ENCODE assay signal across 10 cellular contexts in genomic region chr2:28423856-28424605, GRCh38. TPM values are rescaled to one million over a fixed set of nuclear protein-coding genes. Genes with fewer than 3 reads are reported as not detected.
DNase-seq lines count a peak whose midpoint lies in the region; ATAC-seq and TF ChIP-seq lines count a peak whose summit lies in the region.
"Had no signal": no experiment of that assay in that cellular context is flagged by ENCODE, and none has a peak within 500 bp of the region (broad histone marks: within the 10 kb centered on the region; RNA-seq: fewer than 3 reads in every experiment).

No MANE protein-coding gene starts in this region.

- H3K27me3 ChIP-seq in heart left ventricle (no peaks in the 10 kb centered on the region), left ventricle myocardium inferior (ENCODE audit: low read depth) (no peaks in the 10 kb centered on the region), upper lobe of right lung (no peaks in the 10 kb centered on the region)

- TF ChIP-seq POLR2A in heart left ventricle (IDR thresholded peaks at IDR 0.05), result no peak

- 44 to 52% (median 47%) methylated on average over 7 of the region's 7 CpGs for WGBS in heart left ventricle, 4 donors

- H3K36me3 ChIP-seq in heart left ventricle (peaks cover 0 to 5% (median 0%) of the 10 kb centered on the region in 9 donors), left ventricle myocardium inferior (peaks cover 5% of the 10 kb centered on the region), upper lobe of right lung (no peaks in the 10 kb centered on the region)

- ATAC-seq in heart left ventricle (peak in 3 of 4 donors; percentile 12 to 54 (median 48)), upper lobe of right lung (peak; percentile 81), GM21526 (IDR thresholded peaks at IDR 0.05; ENCODE audit: low FRiP score, unreplicated experiment) (no peak), GM18873 (IDR thresholded peaks at IDR 0.05; ENCODE audit: low FRiP score, unreplicated experiment) (no peak)

- no peak for TF ChIP-seq CTCF in heart left ventricle (IDR thresholded peaks at IDR 0.05)
- no peak for TF ChIP-seq CTCF in left ventricle myocardium inferior (IDR thresholded peaks at IDR 0.05; ENCODE audit: borderline replicate concordance)
- no peak for TF ChIP-seq CTCF in VCaP (conservative IDR thresholded peaks at IDR 0.05)
- TF ChIP-seq CTCF in upper lobe of right lung (IDR thresholded peaks at IDR 0.05), result no peak

- H3K27ac ChIP-seq in heart left ventricle (peak overlapping the region in 3 of 12 donors; percentile 8 to 80 (median 13)), left ventricle myocardium inferior (replicated peaks) (no peak overlapping the region), VCaP (peak overlapping the region; percentile 27), upper lobe of right lung (peak overlapping the region; percentile 47)

- no peak overlapping the region for H3K4me3 ChIP-seq in heart left ventricle
- H3K4me3 ChIP-seq in left ventricle myocardium inferior, result no peak overlapping the region
- no peak overlapping the region for H3K4me3 ChIP-seq in upper lobe of right lung

- DNase-seq in heart left ventricle (no peak), left ventricle myocardium inferior (no peak), left kidney (ENCODE audit: low read depth, low spot score) (peak; percentile 63), upper lobe of right lung (no peak), mucosa of gallbladder (ENCODE audit: low spot score) (no peak)
- DNase-seq: GOT3, NCI-H1092 had no signal

- intact Hi-C loops in heart left ventricle (cut with DNase I) (no loop called here), left ventricle myocardium inferior (cut with micrococcal nuclease) (no loop called here), upper lobe of right lung (cut with DNase I) (no loop called here)

- no peaks in the 10 kb centered on the region for H3K9me3 ChIP-seq in heart left ventricle
- H3K9me3 ChIP-seq in left ventricle myocardium inferior (replicated peaks), result no peaks in the 10 kb centered on the region
- no peaks in the 10 kb centered on the region for H3K9me3 ChIP-seq in upper lobe of right lung

- peaks cover 0 to 40% (median 0%) of the 10 kb centered on the region in 12 donors for H3K4me1 ChIP-seq in heart left ventricle
- peaks cover 8% of the 10 kb centered on the region for H3K4me1 ChIP-seq in left ventricle myocardium inferior
- peaks cover 26% of the 10 kb centered on the region for H3K4me1 ChIP-seq in upper lobe of right lung

RNA-seq across cellular contexts. Expression of gene FOSL2, which starts 31.4 kb away (rescaled TPM):
- total RNA-seq in heart left ventricle (100 to 1,000 TPM in 2 of 9 donors, 10 to 100 TPM in 7; 26.2 to 144 (median 50.2) TPM), left ventricle myocardium inferior (50.2 TPM), upper lobe of right lung (123 TPM), mucosa of gallbladder (162 TPM)
- 10 to 100 TPM; 15.2 to 66.2 TPM for polyA plus RNA-seq in heart left ventricle

Comparison
In these comparisons a context has a peak if more than half of its experiments do, and no peak if none do; other contexts are left out.
1. ATAC-seq: peak in heart left ventricle (3 of 4) and upper lobe of right lung (single experiment); none in GM21526 (single experiment) and GM18873 (single experiment).